In genomic region chr1:30906631-30907389, GRCh38 we compare ENCODE assay signal across 11 cellular contexts. TPM values are rescaled to one million over a fixed set of nuclear protein-coding genes. Genes with fewer than 3 reads are reported as not detected.
DNase-seq lines count a peak whose midpoint lies in the region; ATAC-seq and TF ChIP-seq lines count a peak whose summit lies in the region.
"Had no signal": no experiment of that assay in that cellular context is flagged by ENCODE, and none has a peak within 500 bp of the region (broad histone marks: within the 10 kb centered on the region; RNA-seq: fewer than 3 reads in every experiment).

No MANE protein-coding gene starts in this region.

- peaks cover 23% of the 10 kb centered on the region for H3K36me3 Mint-ChIP-seq in dendritic cell treated with granulocyte-macrophage colony-stimulating factor and Interleukin-4, amounts not matched to agents 40 ng/mL and 50 ng/mL, for 4 days (ENCODE audit: low read depth)
- no peaks in the 10 kb centered on the region for H3K36me3 Mint-ChIP-seq in natural killer cell

- H3K9me3 Mint-ChIP-seq in dendritic cell treated with granulocyte-macrophage colony-stimulating factor and Interleukin-4, amounts not matched to agents 40 ng/mL and 50 ng/mL, for 4 days, result no peaks in the 10 kb centered on the region
- H3K9me3 Mint-ChIP-seq in natural killer cell, result no peaks in the 10 kb centered on the region

- H3K27me3 ChIP-seq in heart right ventricle, result peaks cover 0 to 27% (median 0%) of the 10 kb centered on the region in 7 donors
- H3K27me3 ChIP-seq: cardiac muscle cell had no signal

- H3K27ac ChIP-seq in heart right ventricle, result peak overlapping the region in 2 of 10 donors; percentile 2 to 36
- H3K27ac ChIP-seq: cardiac muscle cell had no signal

- DNase-seq in heart right ventricle, result no peak
- no peak for DNase-seq in left cardiac atrium
- DNase-seq in natural killer cell, result no peak
- no peak for DNase-seq in G401 (ENCODE audit: low spot score)
- DNase-seq: NCI-H446 treated with DMSO at 0.1 percent for 48 hours, T-helper 9 cell had no signal

- ATAC-seq in heart right ventricle (peak in 1 of 8 donors; percentile 3), left cardiac atrium (no peak), natural killer cell (no peak), GM18502 (IDR thresholded peaks at IDR 0.05; ENCODE audit: poor library complexity, unreplicated experiment) (no peak), HG03521 (IDR thresholded peaks at IDR 0.05; ENCODE audit: unreplicated experiment) (no peak), HG03175 (IDR thresholded peaks at IDR 0.05; ENCODE audit: unreplicated experiment) (no peak)

- peaks cover 62% of the 10 kb centered on the region for H3K27me3 Mint-ChIP-seq in dendritic cell treated with granulocyte-macrophage colony-stimulating factor and Interleukin-4, amounts not matched to agents 40 ng/mL and 50 ng/mL, for 4 days
- H3K27me3 Mint-ChIP-seq in natural killer cell (ENCODE audit: low read depth in 2 of 2), result peaks cover 49 to 52% of the 10 kb centered on the region in 2 donors

- H3K4me1 Mint-ChIP-seq in dendritic cell treated with granulocyte-macrophage colony-stimulating factor and Interleukin-4, amounts not matched to agents 40 ng/mL and 50 ng/mL, for 4 days (ENCODE audit: low read depth), result peaks cover 83% of the 10 kb centered on the region
- peaks cover 11 to 17% of the 10 kb centered on the region in 2 donors for H3K4me1 Mint-ChIP-seq in natural killer cell

- peak overlapping the region in 7 of 10 donors; percentile 63 to 76 (median 71) for H3K4me3 ChIP-seq in heart right ventricle

- H3K4me3 Mint-ChIP-seq in dendritic cell treated with granulocyte-macrophage colony-stimulating factor and Interleukin-4, amounts not matched to agents 40 ng/mL and 50 ng/mL, for 4 days, result peak overlapping the region; percentile 91
- peak overlapping the region; percentile 80 for H3K4me3 Mint-ChIP-seq in natural killer cell

- peaks cover 9 to 65% (median 42%) of the 10 kb centered on the region in 9 donors for H3K4me1 ChIP-seq in heart right ventricle

- intact Hi-C loops in heart right ventricle (cut with DNase I) (loop anchor here in 3 of 10 donors (5.0 to 10.0 kb wide), 3 partner anchors 52 to 185 kb away; partner anchors contain the start of gene MATN1 (in 1 of the 3)), left cardiac atrium (cut with DNase I) (loop anchor here in 1 of 2 donors (10.0 kb wide), 1 partner anchor 52 kb away; no protein-coding TSS in a partner anchor), natural killer cell (cut with micrococcal nuclease) (no loop called here)
- intact Hi-C loops in dendritic cell treated with granulocyte-macrophage colony-stimulating factor and Interleukin-4, amounts not matched to agents 40 ng/mL and 50 ng/mL, for 4 days (cut with micrococcal nuclease), result no loop called here

- in situ Hi-C loops in G401 (cut with HindIII; ENCODE audit: low sequenced_read_pairs), result no loop called here

- H3K27ac Mint-ChIP-seq in dendritic cell treated with granulocyte-macrophage colony-stimulating factor and Interleukin-4, amounts not matched to agents 40 ng/mL and 50 ng/mL, for 4 days, result no peak overlapping the region
- no peak overlapping the region for H3K27ac Mint-ChIP-seq in natural killer cell

- WGBS in heart right ventricle, 2 donors, result 87 to 96% methylated on average over 9 of the region's 9 CpGs

- no peaks in the 10 kb centered on the region for H3K36me3 ChIP-seq in heart right ventricle
- H3K36me3 ChIP-seq: cardiac muscle cell had no signal

- TF ChIP-seq CTCF in heart right ventricle (IDR thresholded peaks at IDR 0.05) (no peak), natural killer cell (IDR thresholded peaks at IDR 0.05) (no peak)

- H3K9me3 ChIP-seq in heart right ventricle, result no peaks in the 10 kb centered on the region

RNA-seq across cellular contexts. Expression of gene SDC3, which starts 1.7 kb away (rescaled TPM):
- 10 to 100 TPM; 17.9 to 57.7 (median 22.1) TPM for total RNA-seq in heart right ventricle
- 10 to 100 TPM; 13.1 to 22.2 TPM for polyA plus RNA-seq in heart right ventricle
- total RNA-seq in left cardiac atrium, result 10 to 100 TPM; 38.8 to 39.3 TPM
- total RNA-seq in natural killer cell, result under 1 TPM in 2 of 3 donors, not detected in 1; 0.33 to 0.63 TPM
- total RNA-seq in G401 (2014; rRNA removed; shearing (Covaris generic)), result 23.0 and 26.6 TPM in 2 replicates

Comparison
In these comparisons a context has a peak if more than half of its experiments do, and no peak if none do; other contexts are left out.
1. RNA of gene SDC3, which starts 1.7 kb away (total RNA-seq): 38.8 to 39.3 TPM in left cardiac atrium, 17.9 to 57.7 TPM in heart right ventricle and 23.0 to 26.6 TPM in G401; 0.33 to 0.63 TPM in natural killer cell; every median in the first group is over 10 times any median in the second.